Comparison of ENCODE assay signal across 13 cellular contexts in the genomic region with DNA sequence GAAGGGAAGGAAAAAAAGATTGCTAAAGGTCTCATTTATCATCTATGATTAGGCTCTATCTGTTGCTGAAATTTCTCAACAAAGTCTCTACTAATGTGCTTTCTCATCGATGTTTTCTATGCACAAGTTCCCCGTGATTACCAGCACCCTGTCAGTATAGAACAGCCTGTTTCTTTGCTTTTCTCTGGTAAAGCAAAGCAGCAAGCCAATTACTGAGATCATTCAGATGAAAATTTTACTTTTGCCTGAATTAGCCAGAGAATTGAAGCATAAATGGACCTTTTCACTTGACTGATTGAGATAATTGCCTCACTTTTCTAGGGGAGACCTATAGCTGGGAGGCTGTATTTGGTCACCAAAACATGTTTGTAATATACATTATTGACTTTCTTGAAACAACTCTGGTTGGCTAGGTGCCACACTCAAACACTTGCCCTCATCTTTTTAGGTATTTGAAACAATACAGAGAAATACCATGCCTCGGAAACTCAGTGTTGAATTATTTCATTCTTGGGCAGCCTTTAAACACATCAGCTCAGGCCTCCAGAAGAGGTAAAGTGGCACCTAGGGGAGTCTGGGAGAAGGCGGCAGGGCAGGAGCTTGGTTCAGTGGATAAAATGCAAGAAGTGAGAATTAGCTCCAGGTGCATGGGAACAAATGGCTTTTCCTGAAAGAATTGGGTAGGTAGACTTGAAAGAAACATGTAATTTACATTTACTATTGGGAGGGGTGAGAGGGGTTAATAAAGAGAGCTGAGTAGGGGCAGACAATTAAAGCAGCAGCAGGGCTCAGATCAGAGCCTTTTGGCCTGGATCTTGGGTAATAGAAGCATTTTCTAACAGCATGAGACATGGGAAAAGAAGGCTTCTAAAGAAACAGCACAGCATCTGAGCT.
DNase-seq lines count a peak whose midpoint lies in the region; ATAC-seq and TF ChIP-seq lines count a peak whose summit lies in the region.
"Had no signal": no experiment of that assay in that cellular context is flagged by ENCODE, and none has a peak within 500 bp of the region (broad histone marks: within the 10 kb centered on the region; RNA-seq: fewer than 3 reads in every experiment).

No MANE protein-coding gene starts in this region.

- H3K27me3 ChIP-seq in GM23338 (ENCODE audit: insufficient read depth), result no peaks in the 10 kb centered on the region
- H3K27me3 ChIP-seq in iPS-18a (ENCODE audit: control insufficient read depth, insufficient read depth, low read length), result no peaks in the 10 kb centered on the region
- no peaks in the 10 kb centered on the region for H3K27me3 ChIP-seq in ovary
- no peaks in the 10 kb centered on the region for H3K27me3 ChIP-seq in transverse colon
- H3K27me3 ChIP-seq: BLaER1 treated with 17β-estradiol and CSF1 and Interleukin-3, amounts not matched to agents 10 nM and 100 nM; colonic mucosa; hepatocyte had no signal

- peaks cover 17% of the 10 kb centered on the region for H3K9me2 ChIP-seq in GM23338 (ENCODE audit: insufficient read depth)

- H3K4me3 ChIP-seq in GM23338, result no peak overlapping the region
- H3K4me3 ChIP-seq in iPS-18a (ENCODE audit: low read length), result peak overlapping the region; percentile 25
- no peak overlapping the region for H3K4me3 ChIP-seq in ovary
- H3K4me3 ChIP-seq in transverse colon, result no peak overlapping the region
- H3K4me3 ChIP-seq: BLaER1 treated with 17β-estradiol and CSF1 and Interleukin-3, amounts not matched to agents 10 nM and 100 nM; colonic mucosa; hepatocyte had no signal

- H3K36me3 Mint-ChIP-seq in GM23338 (ENCODE audit: low read depth), result no peaks in the 10 kb centered on the region

- intact Hi-C loops in ovary (cut with DNase I) (loop anchor here in 3 of 4 donors (1.0 to 10.0 kb wide), 2 partner anchors 293 to 297 kb away; no protein-coding TSS in a partner anchor), transverse colon (cut with DNase I; ENCODE audit: low total_unique reads) (loop anchor here (2.0 kb wide), 1 partner anchor 297 kb away; no protein-coding TSS in a partner anchor)

- H3K79me2 ChIP-seq in GM23338 (replicated peaks; ENCODE audit: insufficient read depth), result no peaks in the 10 kb centered on the region
- H3K79me2 ChIP-seq: hepatocyte had no signal

- H3K27ac ChIP-seq in GM23338 (ENCODE audit: low read depth) (peak overlapping the region; percentile 79), iPS-18a (ENCODE audit: low read length) (peak overlapping the region; percentile 90), ovary (no peak overlapping the region), transverse colon (no peak overlapping the region)
- H3K27ac ChIP-seq: BLaER1 treated with 17β-estradiol and CSF1 and Interleukin-3, amounts not matched to agents 10 nM and 100 nM; colonic mucosa; hepatocyte had no signal

- H3K27ac Mint-ChIP-seq in GM23338, result peak overlapping the region; percentile 94
- H3K27ac Mint-ChIP-seq: T-helper 17 cell had no signal

- WGBS in ovary, 3 donors, result 93 to 96% (median 94%) methylated on average over 4 of the region's 4 CpGs
- WGBS in transverse colon (ENCODE audit: low coverage in 1 of 2), 2 donors, result 93 to 94% methylated on average over 4 of the region's 4 CpGs

- ATAC-seq in GM18511 (IDR thresholded peaks at IDR 0.05; ENCODE audit: unreplicated experiment) (peak; percentile 21), GM23338 (peak; percentile 81)
- ATAC-seq: T-helper 17 cell had no signal

- no peaks in the 10 kb centered on the region for H3K9me3 Mint-ChIP-seq in GM23338

- DNase-seq in GM23338 (ENCODE audit: low spot score), result peak; percentile 54
- DNase-seq in NCI-H146 (lab: John Stamatoyannopoulos, UW), result peak; percentile 73
- DNase-seq in ovary, result no peak
- DNase-seq in islet precursor cell, result no peak
- DNase-seq in NCI-H2029 treated with DMSO at 0.1 percent for 48 hours (lab: John Stamatoyannopoulos, UW), result no peak
- DNase-seq in transverse colon, result no peak
- DNase-seq: activated T-cell treated with anti-CD3 and anti-CD28 coated beads, Interleukin-2, amount 50 U/mL, for 1 hour; T-helper 17 cell had no signal

- in situ Hi-C loops in transverse colon (cut with MboI; ENCODE audit: low pct_ligation_motif_present in 1 of 4, low pct_unique_long_range_greater_than_20kb in 1 of 4, low sequenced_read_pairs in 3 of 4), result loop anchor here (5.0 to 25.0 kb wide), 4 partner anchors 286 to 311 kb away; no protein-coding TSS in a partner anchor

- no peaks in the 10 kb centered on the region for H3K9me3 ChIP-seq in iPS-18a (ENCODE audit: control insufficient read depth, low read depth, low read length)
- H3K9me3 ChIP-seq in ovary, result no peaks in the 10 kb centered on the region
- H3K9me3 ChIP-seq in transverse colon, result no peaks in the 10 kb centered on the region
- H3K9me3 ChIP-seq: BLaER1 treated with 17β-estradiol and CSF1 and Interleukin-3, amounts not matched to agents 10 nM and 100 nM; colonic mucosa had no signal

- H3K4me2 ChIP-seq in GM23338, result peak overlapping the region; percentile 44
- H3K4me2 ChIP-seq: BLaER1 treated with 17β-estradiol and CSF1 and Interleukin-3, amounts not matched to agents 10 nM and 100 nM; hepatocyte had no signal

- TF ChIP-seq EP300 in ovary (IDR thresholded peaks at IDR 0.05) (no peak), transverse colon (IDR thresholded peaks at IDR 0.05; ENCODE audit: low read depth) (no peak)

- H3F3A ChIP-seq in GM23338 (replicated peaks; ENCODE audit: low read depth), result no peaks in the 10 kb centered on the region

- H3K27me3 Mint-ChIP-seq in GM23338 (ENCODE audit: insufficient read depth, low read depth, poor library complexity), result peaks cover 5% of the 10 kb centered on the region

- no peak for TF ChIP-seq POLR2A in ovary (IDR thresholded peaks at IDR 0.05)
- TF ChIP-seq POLR2A in transverse colon (IDR thresholded peaks at IDR 0.05), result no peak

- no peaks in the 10 kb centered on the region for H3K36me3 ChIP-seq in GM23338 (ENCODE audit: insufficient read depth)
- H3K36me3 ChIP-seq in iPS-18a (ENCODE audit: control insufficient read depth, low read depth, low read length), result no peaks in the 10 kb centered on the region
- no peaks in the 10 kb centered on the region for H3K36me3 ChIP-seq in ovary
- no peaks in the 10 kb centered on the region for H3K36me3 ChIP-seq in transverse colon
- H3K36me3 ChIP-seq: BLaER1 treated with 17β-estradiol and CSF1 and Interleukin-3, amounts not matched to agents 10 nM and 100 nM; colonic mucosa had no signal

- H4K20me1 ChIP-seq in GM23338 (replicated peaks; ENCODE audit: insufficient read depth), result no peaks in the 10 kb centered on the region
- H4K20me1 ChIP-seq: BLaER1 treated with 17β-estradiol and CSF1 and Interleukin-3, amounts not matched to agents 10 nM and 100 nM had no signal

- H3K4me3 Mint-ChIP-seq in GM23338, result no peak overlapping the region
- H3K4me3 Mint-ChIP-seq: T-helper 17 cell had no signal

- peaks cover 37% of the 10 kb centered on the region for H3K4me1 Mint-ChIP-seq in GM23338
- H3K4me1 Mint-ChIP-seq: T-helper 17 cell had no signal

- no peak overlapping the region for H2AFZ ChIP-seq in GM23338
- H2AFZ ChIP-seq: hepatocyte had no signal

- peaks cover 37% of the 10 kb centered on the region for H3K4me1 ChIP-seq in GM23338 (ENCODE audit: insufficient read depth)
- H3K4me1 ChIP-seq in iPS-18a (ENCODE audit: control insufficient read depth, low read depth, low read length), result peaks cover 34% of the 10 kb centered on the region
- no peaks in the 10 kb centered on the region for H3K4me1 ChIP-seq in ovary (ENCODE audit: insufficient read depth)
- H3K4me1 ChIP-seq in transverse colon, result peaks cover 0 to 4% (median 0%) of the 10 kb centered on the region in 4 donors
- H3K4me1 ChIP-seq: colonic mucosa had no signal

- no peak overlapping the region for H3K9ac ChIP-seq in iPS-18a (ENCODE audit: low read length)
- H3K9ac ChIP-seq: BLaER1 treated with 17β-estradiol and CSF1 and Interleukin-3, amounts not matched to agents 10 nM and 100 nM had no signal

- 0 out of 4 replicates have a peak, but pooled peaks of 1 of the 2 experiments have one; percentile 6 for TF ChIP-seq CTCF in GM23338 (conservative IDR thresholded peaks at IDR 0.05; ENCODE audit: low read depth in 2 of 2)
- TF ChIP-seq CTCF in ovary (IDR thresholded peaks at IDR 0.05), result no peak
- TF ChIP-seq CTCF in transverse colon (IDR thresholded peaks at IDR 0.05), result no peak

TF ChIP-seq in GM23338, 12 proteins besides CTCF, POLR2A, EP300 and RAD21:
- TF ChIP-seq POLR2AphosphoS5 (IDR thresholded peaks at IDR 0.05; ENCODE audit: low read depth), result no peak
- peak; percentile 46; the same call in 1 of the 2 replicates for TF ChIP-seq NANOG (IDR thresholded peaks at IDR 0.05; ENCODE audit: borderline replicate concordance)
- TF ChIP-seq CREB1 (CRISPR knock-in tag; IDR thresholded peaks at IDR 0.05; ENCODE audit: low read depth), result 0 out of 2 replicates have a peak, but pooled peaks have one; percentile 4

Comparison
In these comparisons a context has a peak if more than half of its experiments do, and no peak if none do; other contexts are left out.
1. DNase-seq: peak in GM23338 (single experiment) and NCI-H146 (single experiment); none in ovary (0 of 5), islet precursor cell (single experiment), NCI-H2029 treated with DMSO at 0.1 percent for 48 hours (single experiment) and transverse colon (single experiment).
2. H3K27ac ChIP-seq: peak in GM23338 (single experiment) and iPS-18a (single experiment); none in ovary (0 of 2) and transverse colon (0 of 4).